In genomic region chr11:128627666-128628342, GRCh38 we compare ENCODE assay signal across 9 cellular contexts. TPM values are rescaled to one million over a fixed set of nuclear protein-coding genes. Genes with fewer than 3 reads are reported as not detected.
DNase-seq lines count a peak whose midpoint lies in the region; ATAC-seq and FAIRE-seq lines count a peak whose summit lies in the region.
"Had no signal": no experiment of that assay in that cellular context is flagged by ENCODE, and none has a peak within 500 bp of the region (broad histone marks: within the 10 kb centered on the region; RNA-seq: fewer than 3 reads in every experiment).

No MANE protein-coding gene starts in this region.

- H3K27me3 Mint-ChIP-seq in activated naive CD4-positive, alpha-beta T cell treated with anti-CD3 and anti-CD28 coated beads, Interleukin-2, amount 50 U/mL, for 24 hours = no peaks in the 10 kb centered on the region
- H3K27me3 Mint-ChIP-seq in stimulated activated memory B cell treated with anti-CD40 and anti-IgM and Interleukin-4, amounts not matched to agents 10 μg/mL and 1 μg/mL and 100 μg/mL, for 72 hours = no peaks in the 10 kb centered on the region

- peak overlapping the region; percentile 84 for H3K4me3 Mint-ChIP-seq in activated naive CD4-positive, alpha-beta T cell treated with anti-CD3 and anti-CD28 coated beads, Interleukin-2, amount 50 U/mL, for 24 hours
- H3K4me3 Mint-ChIP-seq in stimulated activated memory B cell treated with anti-CD40 and anti-IgM and Interleukin-4, amounts not matched to agents 10 μg/mL and 1 μg/mL and 100 μg/mL, for 72 hours = peak overlapping the region; percentile 9

- peak; percentile 76 for DNase-seq in activated CD8-positive, alpha-beta memory T cell treated with anti-CD3 and anti-CD28 coated beads for 24 hours
- no peak for DNase-seq in activated CD8-positive, alpha-beta memory T cell treated with anti-CD3 and anti-CD28 coated beads, Interleukin-2, amount 50 U/mL, for 48 hours
- no peak for DNase-seq in HuH-7.5 (ENCODE audit: low spot score)
- DNase-seq in frontal cortex (ENCODE audit: low spot score in 2 of 2) = no peak
- DNase-seq in EL = no peak
- DNase-seq: kidney glomerular epithelial cell had no signal

- ATAC-seq in HG02973 (IDR thresholded peaks at IDR 0.05; ENCODE audit: unreplicated experiment) = peak; percentile 36
- no peak for ATAC-seq in stimulated activated memory B cell treated with anti-CD40 and anti-IgM and Interleukin-4, amounts not matched to agents 10 μg/mL and 1 μg/mL and 100 μg/mL, for 72 hours

- FAIRE-seq in frontal cortex (lab: Jason Lieb, UNC) = no peak

- peaks cover 97% of the 10 kb centered on the region for H3K4me1 Mint-ChIP-seq in activated naive CD4-positive, alpha-beta T cell treated with anti-CD3 and anti-CD28 coated beads, Interleukin-2, amount 50 U/mL, for 24 hours
- peaks cover 95% of the 10 kb centered on the region for H3K4me1 Mint-ChIP-seq in stimulated activated memory B cell treated with anti-CD40 and anti-IgM and Interleukin-4, amounts not matched to agents 10 μg/mL and 1 μg/mL and 100 μg/mL, for 72 hours

- no peaks in the 10 kb centered on the region for H3K36me3 Mint-ChIP-seq in activated naive CD4-positive, alpha-beta T cell treated with anti-CD3 and anti-CD28 coated beads, Interleukin-2, amount 50 U/mL, for 24 hours
- H3K36me3 Mint-ChIP-seq in stimulated activated memory B cell treated with anti-CD40 and anti-IgM and Interleukin-4, amounts not matched to agents 10 μg/mL and 1 μg/mL and 100 μg/mL, for 72 hours = no peaks in the 10 kb centered on the region

- H3K9me3 Mint-ChIP-seq in activated naive CD4-positive, alpha-beta T cell treated with anti-CD3 and anti-CD28 coated beads, Interleukin-2, amount 50 U/mL, for 24 hours = no peaks in the 10 kb centered on the region
- no peaks in the 10 kb centered on the region for H3K9me3 Mint-ChIP-seq in stimulated activated memory B cell treated with anti-CD40 and anti-IgM and Interleukin-4, amounts not matched to agents 10 μg/mL and 1 μg/mL and 100 μg/mL, for 72 hours

- H3K27ac Mint-ChIP-seq in activated naive CD4-positive, alpha-beta T cell treated with anti-CD3 and anti-CD28 coated beads, Interleukin-2, amount 50 U/mL, for 24 hours = peak overlapping the region; percentile 96
- peak overlapping the region; percentile 93 for H3K27ac Mint-ChIP-seq in stimulated activated memory B cell treated with anti-CD40 and anti-IgM and Interleukin-4, amounts not matched to agents 10 μg/mL and 1 μg/mL and 100 μg/mL, for 72 hours

RNA-seq across cellular contexts. Expression of gene ETS1, which starts 40.4 kb away (rescaled TPM):
- 9.8 TPM for total RNA-seq in frontal cortex
